Comparison of ENCODE assay signal across 29 cellular contexts in the genomic region with DNA sequence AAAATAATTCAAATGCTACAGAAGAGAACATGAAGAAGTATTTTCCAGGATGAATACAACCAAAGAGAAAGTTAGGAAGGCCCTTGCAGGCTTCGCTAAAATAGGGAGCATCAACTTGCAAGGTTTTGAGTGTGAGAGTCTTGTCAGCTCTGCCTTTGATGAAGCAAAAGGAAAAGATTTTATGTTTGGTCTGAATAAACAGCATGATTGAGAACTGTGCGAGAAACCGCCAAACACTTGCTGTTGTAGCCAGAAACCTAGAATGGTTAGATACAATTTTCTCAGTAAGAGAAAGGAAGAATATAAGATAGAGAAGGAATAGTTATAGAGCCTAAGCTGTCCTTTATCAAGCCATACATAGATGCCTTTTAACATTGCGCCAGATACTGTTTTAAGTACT.
"Had no signal": no experiment of that assay in that cellular context is flagged by ENCODE, and none has a peak within 500 bp of the region (broad histone marks: within the 10 kb centered on the region; RNA-seq: fewer than 3 reads in every experiment).

No MANE protein-coding gene starts in this region.

- H3K27ac ChIP-seq: neural progenitor cell, ovary, parathyroid adenoma, psoas muscle, sigmoid colon, suprapubic skin, tibial nerve, upper lobe of left lung, vagina had no signal

- H3K27me3 ChIP-seq: neural progenitor cell, ovary, right lobe of liver, sigmoid colon, suprapubic skin, testis, tibial nerve, upper lobe of left lung, vagina had no signal

- H3K4me2 ChIP-seq: neural progenitor cell had no signal

- H3K4me1 ChIP-seq: neural progenitor cell, parathyroid adenoma, psoas muscle, vagina had no signal

- H3K9me3 Mint-ChIP-seq: neural progenitor cell; stimulated activated naive CD8-positive, alpha-beta T cell treated with anti-CD3 and anti-CD28 coated beads, Interleukin-15, amount 100 ng/mL, for 72 hours had no signal

- H3K4me1 Mint-ChIP-seq: stimulated activated memory B cell treated with anti-CD40 and anti-IgM and Interleukin-4, amounts not matched to agents 10 μg/mL and 1 μg/mL and 100 μg/mL, for 72 hours; stimulated activated naive CD8-positive, alpha-beta T cell treated with anti-CD3 and anti-CD28 coated beads, Interleukin-15, amount 100 ng/mL, for 72 hours had no signal

- H3K4me3 Mint-ChIP-seq: naive thymus-derived CD4-positive, alpha-beta T cell; nephron; neural progenitor cell; stimulated activated memory B cell treated with anti-CD40 and anti-IgM and Interleukin-4, amounts not matched to agents 10 μg/mL and 1 μg/mL and 100 μg/mL, for 72 hours; stimulated activated naive CD8-positive, alpha-beta T cell treated with anti-CD3 and anti-CD28 coated beads, Interleukin-15, amount 100 ng/mL, for 72 hours had no signal

- ATAC-seq: naive thymus-derived CD4-positive, alpha-beta T cell; psoas muscle; right cardiac atrium; right lobe of liver; stimulated activated memory B cell treated with anti-CD40 and anti-IgM and Interleukin-4, amounts not matched to agents 10 μg/mL and 1 μg/mL and 100 μg/mL, for 72 hours; stimulated activated naive CD8-positive, alpha-beta T cell treated with anti-CD3 and anti-CD28 coated beads, Interleukin-15, amount 100 ng/mL, for 72 hours; stimulated activated naive CD8-positive, alpha-beta T cell treated with anti-CD3 and anti-CD28 coated beads, Interleukin-15, Interleukin-2, amounts not matched to agents 100 U/mL and 50 U/mL, for 24 hours had no signal

- DNase-seq: naive thymus-derived CD4-positive, alpha-beta T cell; occipital lobe; ovary; posterior cingulate gyrus; psoas muscle; right cardiac atrium; right lobe of liver; sigmoid colon; small intestine; stimulated activated CD4-positive, alpha-beta T cell treated with anti-CD3 and anti-CD28 coated beads, Interleukin-15, amount 100 ng/mL, for 24 hours; stimulated activated CD4-positive, alpha-beta T cell treated with anti-CD3 and anti-CD28 coated beads, Interleukin-2, amount 100 ng/mL, for 24 hours; stimulated activated CD4-positive, alpha-beta T cell treated with anti-CD3 and anti-CD28 coated beads, Interleukin-2, amount 100 ng/mL, for 48 hours; stimulated activated CD4-positive, alpha-beta T cell treated with anti-CD3 and anti-CD28 coated beads, Interleukin-4, amount 100 ng/mL, for 4 hours; stimulated activated CD8-positive, alpha-beta memory T cell treated with anti-CD3 and anti-CD28 coated beads, Interleukin-4, amount 100 ng/mL, for 48 hours; stimulated activated naive CD4-positive, alpha-beta T cell; stimulated activated naive CD8-positive, alpha-beta T cell treated with anti-CD3 and anti-CD28 coated beads, Interleukin-15, amount 100 ng/mL, for 72 hours; stimulated activated naive CD8-positive, alpha-beta T cell treated with anti-CD3 and anti-CD28 coated beads, Interleukin-15, Interleukin-2, amounts not matched to agents 100 U/mL and 50 U/mL, for 24 hours; substantia nigra; testis; trophoblast cell; upper lobe of left lung had no signal

- H3K9me3 ChIP-seq: ovary, psoas muscle, right lobe of liver, sigmoid colon, suprapubic skin, testis, tibial nerve, upper lobe of left lung, vagina had no signal

- H3K4me3 ChIP-seq: neural progenitor cell, ovary, psoas muscle, right lobe of liver, sigmoid colon, suprapubic skin, testis, tibial nerve, upper lobe of left lung, vagina had no signal

- H3K9ac ChIP-seq: neural progenitor cell, parathyroid adenoma had no signal

- H3K36me3 Mint-ChIP-seq: naive thymus-derived CD4-positive, alpha-beta T cell; neural progenitor cell had no signal

- H3K27me3 Mint-ChIP-seq: progenitor cell of endocrine pancreas; stimulated activated memory B cell treated with anti-CD40 and anti-IgM and Interleukin-4, amounts not matched to agents 10 μg/mL and 1 μg/mL and 100 μg/mL, for 72 hours had no signal

- H3K27ac Mint-ChIP-seq: naive thymus-derived CD4-positive, alpha-beta T cell; nephron; neural progenitor cell; progenitor cell of endocrine pancreas; stimulated activated memory B cell treated with anti-CD40 and anti-IgM and Interleukin-4, amounts not matched to agents 10 μg/mL and 1 μg/mL and 100 μg/mL, for 72 hours; stimulated activated naive CD8-positive, alpha-beta T cell treated with anti-CD3 and anti-CD28 coated beads, Interleukin-15, amount 100 ng/mL, for 72 hours had no signal

- H3K36me3 ChIP-seq: neural progenitor cell, ovary, right lobe of liver, sigmoid colon, suprapubic skin, tibial nerve, upper lobe of left lung, vagina had no signal
